ENCODE assay signal across 3 cellular contexts in the genomic region with DNA sequence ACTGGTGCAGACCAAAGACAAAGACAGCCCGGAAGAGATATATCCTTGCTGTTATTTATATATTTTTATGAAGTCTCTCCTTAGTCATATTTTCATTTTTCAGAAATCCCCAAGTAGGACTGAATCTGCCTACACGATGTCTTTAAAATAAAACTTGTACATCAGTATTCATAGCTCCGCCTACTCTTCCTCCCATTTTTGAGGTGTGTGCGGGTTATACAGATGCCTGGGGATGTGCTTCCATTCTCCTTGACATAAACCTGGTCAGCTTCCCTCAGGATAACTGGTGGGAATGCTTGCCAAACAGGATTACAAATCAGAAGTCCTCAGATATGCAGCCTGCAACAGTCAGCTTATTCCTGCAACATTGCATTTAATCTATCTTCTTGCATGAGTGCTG.
"Had no signal": no experiment of that assay in that cellular context is flagged by ENCODE, and none has a peak within 500 bp of the region (broad histone marks: within the 10 kb centered on the region; RNA-seq: fewer than 3 reads in every experiment).

No MANE protein-coding gene starts in this region.

- DNase-seq: IMR-90, KBM-7, KG1 had no signal
